ENCODE assay signal across 2 cellular contexts in genomic region chr15:34582461-34583357, GRCh38.
TF ChIP-seq lines count a peak whose summit lies in the region.

No MANE protein-coding gene starts in this region.

TF ChIP-seq in IMR-90, 13 proteins besides CTCF, POLR2A, EP300 and RAD21:
- TF ChIP-seq USF2 (IDR thresholded peaks at IDR 0.05; ENCODE audit: low read depth, low read length) (no peak), MXI1 (IDR thresholded peaks at IDR 0.05; ENCODE audit: borderline replicate concordance, low read depth, low read length) (0 out of 2 replicates have a peak, but pooled peaks have one; percentile 38), ELK1 (IDR thresholded peaks at IDR 0.05; ENCODE audit: borderline replicate concordance, low read depth, low read length) (no peak)

TF ChIP-seq in H1, 55 proteins besides CTCF, POLR2A, EP300 and RAD21:
- no peak for TF ChIP-seq CHD2 (IDR thresholded peaks at IDR 0.05; ENCODE audit: low read length)
- 0 out of 2 replicates have a peak, but pooled peaks have one; percentile 13 for TF ChIP-seq E2F6 (IDR thresholded peaks at IDR 0.05)
- TF ChIP-seq JUND (IDR thresholded peaks at IDR 0.05; ENCODE audit: low read length) = no peak
- TF ChIP-seq TAF1 (IDR thresholded peaks at IDR 0.05; ENCODE audit: low read depth, low read length) = no peak
- no peak for TF ChIP-seq BACH1 (IDR thresholded peaks at IDR 0.05; ENCODE audit: low read length)
- no peak for TF ChIP-seq ASH2L (IDR thresholded peaks at IDR 0.05; ENCODE audit: low read length)
- no peak for TF ChIP-seq JUN (IDR thresholded peaks at IDR 0.05; ENCODE audit: low read depth, low read length)
- TF ChIP-seq SIN3A (conservative IDR thresholded peaks at IDR 0.05 in 1 of 2, IDR thresholded peaks at IDR 0.05 in 1 of 2; ENCODE audit: low read depth in 1 of 2, low read length in 2 of 2) = no peak
- no peak for TF ChIP-seq RFX5 (IDR thresholded peaks at IDR 0.05; ENCODE audit: borderline replicate concordance, low read depth, low read length)
- TF ChIP-seq POU5F1 (IDR thresholded peaks at IDR 0.05; ENCODE audit: low read depth, low read length) = no peak
- no peak for TF ChIP-seq EGR1 (IDR thresholded peaks at IDR 0.05; ENCODE audit: borderline replicate concordance, low read depth, low read length)
- TF ChIP-seq TBP (IDR thresholded peaks at IDR 0.05; ENCODE audit: low read depth, low read length) = no peak
- TF ChIP-seq RXRA (IDR thresholded peaks at IDR 0.05; ENCODE audit: insufficient read depth, low read depth, low read length) = no peak
- 0 out of 2 replicates have a peak, but pooled peaks have one; percentile 12 for TF ChIP-seq CREB1 (IDR thresholded peaks at IDR 0.05)
- no peak for TF ChIP-seq SIRT6 (IDR thresholded peaks at IDR 0.05; ENCODE audit: low read length)
- no peak for TF ChIP-seq MAFK (IDR thresholded peaks at IDR 0.05; ENCODE audit: low read depth, low read length)
- TF ChIP-seq EZH2 (IDR thresholded peaks at IDR 0.05; ENCODE audit: low read depth, low read length, severe bottlenecking) = peak; percentile 1
- no peak for TF ChIP-seq ATF3 (IDR thresholded peaks at IDR 0.05; ENCODE audit: insufficient read depth, low read depth, low read length)
- no peak for TF ChIP-seq POLR2AphosphoS5 (IDR thresholded peaks at IDR 0.05; ENCODE audit: low read depth, low read length)
- no peak for TF ChIP-seq CEBPB (IDR thresholded peaks at IDR 0.05; ENCODE audit: low read depth, low read length)
